Comparison of ENCODE assay signal across 8 cellular contexts in the genomic region with DNA sequence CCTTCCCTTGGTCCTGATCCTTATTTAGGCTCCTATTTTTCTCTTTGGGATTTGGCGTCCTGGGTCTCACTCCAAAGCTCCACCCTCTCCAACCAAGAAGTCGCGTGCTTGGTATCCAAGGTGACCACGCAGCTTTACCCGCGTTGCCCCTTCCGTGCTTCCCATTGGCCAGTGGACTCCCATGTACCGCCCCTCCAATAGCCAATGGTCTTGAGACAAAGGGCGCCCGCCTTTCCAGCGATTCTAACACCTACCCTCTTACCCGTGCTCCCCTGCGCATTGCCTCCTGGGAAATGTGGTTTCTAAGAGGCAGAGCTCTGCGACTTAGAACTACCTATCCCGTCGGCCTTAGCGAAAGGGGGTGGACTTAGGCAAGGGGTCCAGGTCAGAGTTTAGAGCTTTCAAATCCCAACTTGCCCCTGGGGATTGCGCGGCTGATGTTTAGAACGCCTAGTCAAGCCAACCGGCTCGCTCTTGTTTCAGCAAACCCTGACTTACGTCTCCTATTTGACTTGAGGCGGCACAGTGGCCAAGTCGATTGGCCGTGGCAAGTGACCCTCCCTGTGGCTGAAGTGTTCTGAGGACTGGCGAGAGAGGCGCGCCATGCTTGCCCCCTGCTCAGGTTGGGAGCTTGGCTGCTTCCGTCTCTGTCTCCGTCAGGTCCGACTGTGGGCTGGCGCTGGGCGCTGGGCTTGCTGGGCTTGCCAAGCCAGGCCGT. TPM values are rescaled to one million over a fixed set of nuclear protein-coding genes. Genes with fewer than 3 reads are reported as not detected.
DNase-seq lines count a peak whose midpoint lies in the region; ATAC-seq, FAIRE-seq and TF ChIP-seq lines count a peak whose summit lies in the region.
"Not testable (repeated sequence)": the region's sequence is repeated elsewhere in the genome, so short reads cannot be mapped to it uniquely, and the experiment has no call there.

FAM185A (plus strand) TSS at position 395 of the 718 bp plus-strand sequence; CDS start at position 604, 209 bp downstream.

- intact Hi-C loops in pancreas (cut with DNase I); thyroid gland (cut with DNase I): not testable (repeated sequence)

- TF ChIP-seq POLR2A in GM12891 (IDR thresholded peaks at IDR 0.05; ENCODE audit: low read depth, low read length) = not testable (repeated sequence)
- TF ChIP-seq POLR2A in thyroid gland (IDR thresholded peaks at IDR 0.05) = peak in 1 of 2 donors; percentile 72

- H3K9ac ChIP-seq in adipocyte (ENCODE audit: low read length) = peak within 1 kb of the TSS; percentile 84

- not testable (repeated sequence) for H3K9me3 ChIP-seq in adipocyte (ENCODE audit: control insufficient read depth, low read length); cardiac muscle cell (ENCODE audit: low read depth); pancreas; thyroid gland

- ATAC-seq in HG02798 (IDR thresholded peaks at IDR 0.05; ENCODE audit: poor library complexity, unreplicated experiment) (peak; percentile 99), pancreas (peak; percentile 96 to 98 (median 97))

- H3K4me3 ChIP-seq in adipocyte (ENCODE audit: low read length) = peak within 1 kb of the TSS; percentile 82
- H3K4me3 ChIP-seq in cardiac muscle cell = peak within 1 kb of the TSS; percentile 76
- peak within 1 kb of the TSS; percentile 34 to 63 (median 49) for H3K4me3 ChIP-seq in pancreas
- H3K4me3 ChIP-seq in thyroid gland (replicated peaks in 1 of 3) = peak within 1 kb of the TSS; percentile 26 to 86 (median 57)

- not testable (repeated sequence) for H3K4me1 ChIP-seq in adipocyte (ENCODE audit: control insufficient read depth, insufficient read depth, low read length); cardiac muscle cell (ENCODE audit: low read depth); thyroid gland
- H3K4me1 ChIP-seq in pancreas = peaks cover 5 to 12% (median 11%) of the 10 kb centered on the region in 3 donors

- not testable (repeated sequence) for H3K36me3 ChIP-seq in adipocyte (ENCODE audit: control insufficient read depth, insufficient read depth, low read length, severe bottlenecking); cardiac muscle cell; pancreas; thyroid gland

- H3K27ac ChIP-seq in cardiac muscle cell (peak within 1 kb of the TSS; percentile 71), pancreas (peak within 1 kb of the TSS; percentile 22 to 72 (median 65)), thyroid gland (peak within 1 kb of the TSS in 2 of 3 donors; percentile 28 to 68)

- not testable (repeated sequence) for H3K27me3 ChIP-seq in adipocyte (replicated peaks; ENCODE audit: control insufficient read depth, insufficient read depth, low read length); cardiac muscle cell; pancreas; thyroid gland

- FAIRE-seq in GM12891 (lab: Jason Lieb, UNC) = peak; percentile 99
- peak; percentile 96 for FAIRE-seq in pancreas (lab: Jason Lieb, UNC)

- DNase-seq in GM12891 (ENCODE audit: insufficient read length, low spot score) (peak; percentile 63), NCI-H1417 treated with DMSO at 0.1 percent for 48 hours (lab: John Stamatoyannopoulos, UW) (peak; percentile 100), SW 1271 (lab: John Stamatoyannopoulos, UW) (peak; percentile 99), adipocyte (ENCODE audit: low read depth) (peak; percentile 99), cardiac muscle cell (ENCODE audit: low read depth in 1 of 2, low spot score in 1 of 2) (peak; percentile 99 to 100), pancreas (peak; percentile 87 to 99 (median 98)), thyroid gland (peak; percentile 99)

- TF ChIP-seq CTCF in cardiac muscle cell (IDR thresholded peaks at IDR 0.05; ENCODE audit: low read depth, low read length); pancreas (IDR thresholded peaks at IDR 0.05); thyroid gland (IDR thresholded peaks at IDR 0.05): not testable (repeated sequence)

- 0% methylated on average over 32 to 35 of the region's 35 CpGs for WGBS in pancreas, 2 donors
- 0 to 1% methylated on average over 17 to 25 of the region's 35 CpGs for WGBS in thyroid gland, 2 donors

TF ChIP-seq in GM12891, 5 proteins besides CTCF, POLR2A, EP300 and RAD21:
- 0 out of 2 replicates have a peak, but pooled peaks have one; percentile 46 for TF ChIP-seq POU2F2 (IDR thresholded peaks at IDR 0.05; ENCODE audit: low read depth, low read length)

RNA-seq across cellular contexts. Expression of gene FAM185A, which starts in this region (rescaled TPM):
- polyA plus RNA-seq in GM12891 (2012; ENCODE audit: low read depth, missing spikeins) = 4.0 TPM
- total RNA-seq in cardiac muscle cell (14.9 and 32.4 TPM in 2 replicates), pancreas (1 to 10 TPM; 3.8 to 7.4 (median 5.0) TPM), thyroid gland (10 to 100 TPM; 19.8 to 35.8 (median 31.6) TPM)
- polyA plus RNA-seq in cardiac muscle cell (10.5 and 12.1 TPM in 2 replicates), pancreas (1 to 10 TPM; 3.2 to 3.5 TPM)

Comparison
In these comparisons a context has a peak if more than half of its experiments do, and no peak if none do; other contexts are left out.
1. Peak in every context shown above with its lines: DNase-seq, ATAC-seq, H3K4me3 ChIP-seq and H3K27ac ChIP-seq.